6 cellular contexts compared by ENCODE assay signal in the genomic region with DNA sequence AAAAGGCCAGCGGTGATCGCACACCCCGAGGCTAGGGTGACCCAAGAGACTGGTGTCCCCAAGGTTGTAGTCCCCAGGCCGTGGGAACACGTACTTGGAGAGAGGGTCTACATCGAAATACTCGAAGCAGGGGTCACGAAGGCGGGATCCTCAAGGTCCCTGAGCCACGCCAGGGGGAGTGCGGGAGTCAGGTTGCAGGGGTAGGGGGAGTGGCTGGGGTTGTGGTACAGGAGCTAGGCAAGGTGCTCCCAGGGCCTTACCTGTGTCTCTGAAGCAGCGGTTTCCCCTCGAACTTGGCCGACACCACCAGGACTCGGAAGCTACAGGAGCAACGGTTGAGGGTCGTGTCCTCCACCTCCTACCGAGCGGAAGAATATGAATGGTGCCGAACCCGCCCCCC. TPM values are rescaled to one million over a fixed set of nuclear protein-coding genes. Genes with fewer than 3 reads are reported as not detected.
DNase-seq lines count a peak whose midpoint lies in the region; ATAC-seq, FAIRE-seq and TF ChIP-seq lines count a peak whose summit lies in the region.
"Not testable (repeated sequence)": the region's sequence is repeated elsewhere in the genome, so short reads cannot be mapped to it uniquely, and the experiment has no call there.

No MANE protein-coding gene starts in this region.

- H3K9me3 Mint-ChIP-seq in CD8-positive, alpha-beta T cell, result not testable (repeated sequence)

- not testable (repeated sequence) for FAIRE-seq in GM12878 (lab: Jason Lieb, UNC)

- not testable (repeated sequence) for H3K4me3 Mint-ChIP-seq in CD8-positive, alpha-beta T cell

- H2AFZ ChIP-seq in GM12878 (ENCODE audit: control insufficient read depth, low read depth, low read length), result not testable (repeated sequence)

- no CpG with 5 or more reads among the region's 21 CpGs for WGBS in GM12878 (ENCODE audit: insufficient coverage, insufficient replicate concordance, low lambda C conversion rate, missing lambda C conversion rate)

- CTCF ChIA-PET in CD8-positive, alpha-beta T cell (lab: Charles Lee); GM12878 (lab: Yijun Ruan, JAX): not testable (repeated sequence)

- not testable (repeated sequence) for DNase-seq in CD8-positive, alpha-beta T cell; GM12878 (ENCODE audit: low read depth, low spot score); mucosa of descending colon

- H3K9me3 ChIP-seq in CD8-positive, alpha-beta T cell (ENCODE audit: low read length); GM12878 (replicated peaks; ENCODE audit: control insufficient read depth, insufficient read depth, low read length); mucosa of descending colon: not testable (repeated sequence)

- RAD21 ChIA-PET in GM12878 (lab: Charles Lee; ENCODE audit: unreplicated experiment), result not testable (repeated sequence)

- ATAC-seq in CD8-positive, alpha-beta T cell, result peak; percentile 21
- ATAC-seq in GM21390 (IDR thresholded peaks at IDR 0.05; ENCODE audit: unreplicated experiment), result peak; percentile 1
- ATAC-seq in HG02852 (IDR thresholded peaks at IDR 0.05; ENCODE audit: unreplicated experiment), result peak; percentile 11
- ATAC-seq in HG03521 (IDR thresholded peaks at IDR 0.05; ENCODE audit: unreplicated experiment), result peak; percentile 8
- peak; percentile 36 for ATAC-seq in GM12878
- ATAC-seq in mucosa of descending colon, result peak; percentile 46

- not testable (repeated sequence) for H3K4me2 ChIP-seq in GM12878 (ENCODE audit: control insufficient read depth, insufficient read depth)

- not testable (repeated sequence) for TF ChIP-seq RAD21 in GM12878 (IDR thresholded peaks at IDR 0.05; ENCODE audit: insufficient read depth, low read depth, low read length)

- H3K4me1 ChIP-seq in CD8-positive, alpha-beta T cell (ENCODE audit: insufficient read depth, low read length); GM12878 (ENCODE audit: control insufficient read depth, insufficient read depth, low read length); mucosa of descending colon (ENCODE audit: low read depth): not testable (repeated sequence)

- SMC1A ChIA-PET in GM12878 (lab: Charles Lee; ENCODE audit: uncharacterized antibody, unreplicated experiment), result not testable (repeated sequence)

- not testable (repeated sequence) for TF ChIP-seq POLR2A in GM12878 (IDR thresholded peaks at IDR 0.05; ENCODE audit: low read depth, low read length)

- not testable (repeated sequence) for H3K27me3 ChIP-seq in CD8-positive, alpha-beta T cell (ENCODE audit: insufficient read depth, low read length); GM12878 (replicated peaks in 1 of 2; ENCODE audit: control insufficient read depth in 2 of 2, insufficient read depth in 2 of 2, low read length in 1 of 2)

- not testable (repeated sequence) for BruUV-seq in GM12878 (replicated peaks; lab: Mats Ljungman, UMichigan)

- not testable (repeated sequence) for H4K20me1 ChIP-seq in GM12878 (ENCODE audit: control insufficient read depth, insufficient read depth)

- not testable (repeated sequence) for H3K36me3 ChIP-seq in CD8-positive, alpha-beta T cell (ENCODE audit: insufficient read depth, low read length); GM12878 (ENCODE audit: control insufficient read depth in 2 of 2, insufficient read depth in 2 of 2, low read length in 1 of 2); mucosa of descending colon (ENCODE audit: low read depth)

- not testable (repeated sequence) for H3K9ac ChIP-seq in GM12878 (ENCODE audit: control insufficient read depth, insufficient read depth, low read length)

- not testable (repeated sequence) for H3K4me1 Mint-ChIP-seq in CD8-positive, alpha-beta T cell (ENCODE audit: low read depth)

- TF ChIP-seq EP300 in GM12878 (IDR thresholded peaks at IDR 0.05; ENCODE audit: borderline replicate concordance in 1 of 2, control insufficient read depth in 1 of 2, low read depth in 2 of 2, low read length in 2 of 2), result not testable (repeated sequence)

- not testable (repeated sequence) for H3K27ac Mint-ChIP-seq in CD8-positive, alpha-beta T cell

- not testable (repeated sequence) for H3K79me2 ChIP-seq in GM12878 (ENCODE audit: control insufficient read depth, insufficient read depth, low read length)

- not testable (repeated sequence) for TF ChIP-seq CTCF in CD8-positive, alpha-beta T cell (IDR thresholded peaks at IDR 0.05); GM12878 (IDR thresholded peaks at IDR 0.05 in 2 of 3, conservative IDR thresholded peaks at IDR 0.05 in 1 of 3; ENCODE audit: control insufficient read depth in 2 of 3, extremely low read depth in 1 of 3, insufficient read depth in 1 of 3, low read depth in 3 of 3, low read length in 3 of 3); mucosa of descending colon (IDR thresholded peaks at IDR 0.05)

- not testable (repeated sequence) for H3K36me3 Mint-ChIP-seq in CD8-positive, alpha-beta T cell

- not testable (repeated sequence) for H3K27ac ChIP-seq in CD8-positive, alpha-beta T cell (ENCODE audit: low read depth, low read length); GM12878 (ENCODE audit: control insufficient read depth, insufficient read depth)

- in situ Hi-C loops in GM12878 (cut with MboI), result not testable (repeated sequence)

- intact Hi-C loops in CD8-positive, alpha-beta T cell (cut with DNase I, micrococcal nuclease); GM12878 (cut with micrococcal nuclease; ENCODE audit: unreplicated experiment); mucosa of descending colon (cut with DNase I, micrococcal nuclease): not testable (repeated sequence)

- not testable (repeated sequence) for H3K4me3 ChIP-seq in CD8-positive, alpha-beta T cell (ENCODE audit: low read depth, low read length); GM12878; mucosa of descending colon

- not testable (repeated sequence) for H3K27me3 Mint-ChIP-seq in CD8-positive, alpha-beta T cell (ENCODE audit: low read depth)

- POLR2A ChIA-PET in CD8-positive, alpha-beta T cell (lab: Charles Lee); GM12878 (lab: Charles Lee): not testable (repeated sequence)

RNA-seq across cellular contexts. Expression of gene BOLA2B, which starts 0.4 kb away (rescaled TPM):
- 10 to 100 TPM; 55.5 to 56.2 TPM for total RNA-seq in CD8-positive, alpha-beta T cell
- total RNA-seq in GM12878 (2013; cell fraction: nucleolus; rRNA removed), result 16.2 and 31.3 TPM in 2 replicates
- total RNA-seq in GM12878 (2014; rRNA removed), result 49.1 and 64.6 TPM in 2 replicates
- 122 and 125 TPM in 2 replicates for total RNA-seq in GM12878 (2014; rRNA removed; fragmentation: Illumina TruSeq; extraction: Trizol)
- 180 and 183 TPM in 2 replicates for total RNA-seq in GM12878 (2021)
- polyA plus RNA-seq in GM12878 (2011; ENCODE audit: low read depth), result 96.7 TPM
- polyA plus RNA-seq in GM12878 (2011; rRNA removed), result 39.9 and 40.3 TPM in 2 replicates
- polyA plus RNA-seq in GM12878 (2011; cell fraction: cytosol; rRNA removed), result 252 and 267 TPM in 2 replicates
- polyA plus RNA-seq in GM12878 (2011; cell fraction: nucleus; rRNA removed), result 77.1 and 129 TPM in 2 replicates
- polyA plus RNA-seq in GM12878 (2012), result 103 and 174 TPM in 2 replicates
- 36.7 and 47.3 TPM in 2 replicates for polyA plus RNA-seq in GM12878 (2014; fragmentation: Illumina TruSeq; extraction: Trizol)
- 100 to 1,000 TPM; 139 to 168 TPM for polyA plus RNA-seq in GM12878 (2014; fragmentation: Nextera tagmentation; extraction: Ambion mirVana)
- polyA plus RNA-seq in GM12878 (2014; rRNA removed), result 84.5 and 101 TPM in 2 replicates
- 100 to 1,000 TPM; 273 to 292 TPM for polyA plus RNA-seq in GM12878 (2016; fragmentation: Nextera tagmentation; extraction: Ambion mirVana)
- polyA minus RNA-seq in GM12878 (2011; rRNA and poly(A)+ RNA removed), result 25.9 and 76.4 TPM in 2 replicates
- 23.3 and 35.0 TPM in 2 replicates for polyA minus RNA-seq in GM12878 (2011; cell fraction: cytosol; rRNA and poly(A)+ RNA removed)
- polyA minus RNA-seq in GM12878 (2011; cell fraction: nucleus; rRNA and poly(A)+ RNA removed), result 5.5 and 5.6 TPM in 2 replicates
- 100 to 1,000 TPM in 2 of 3 donors, 10 to 100 TPM in 1; 67.8 to 187 (median 152) TPM for total RNA-seq in mucosa of descending colon

RNA-seq across cellular contexts. Expression of gene SLX1A, which starts 0.6 kb away (rescaled TPM):
- total RNA-seq in CD8-positive, alpha-beta T cell, result 10 to 100 TPM; 22.7 to 23.1 TPM
- 25.3 and 40.2 TPM in 2 replicates for total RNA-seq in GM12878 (2013; cell fraction: nucleolus; rRNA removed)
- total RNA-seq in GM12878 (2014; rRNA removed), result 56.3 and 65.6 TPM in 2 replicates
- total RNA-seq in GM12878 (2014; rRNA removed; fragmentation: Illumina TruSeq; extraction: Trizol), result 11.6 and 12.1 TPM in 2 replicates
- 56.4 and 88.1 TPM in 2 replicates for total RNA-seq in GM12878 (2021)
- polyA plus RNA-seq in GM12878 (2011; ENCODE audit: low read depth), result 10.6 TPM
- 14.7 and 17.1 TPM in 2 replicates for polyA plus RNA-seq in GM12878 (2011; rRNA removed)
- polyA plus RNA-seq in GM12878 (2011; cell fraction: cytosol; rRNA removed), result 29.4 and 46.4 TPM in 2 replicates
- polyA plus RNA-seq in GM12878 (2011; cell fraction: nucleus; rRNA removed), result 40.7 and 101 TPM in 2 replicates
- polyA plus RNA-seq in GM12878 (2012), result 40.1 and 41.8 TPM in 2 replicates
- 7.7 and 9.8 TPM in 2 replicates for polyA plus RNA-seq in GM12878 (2014; fragmentation: Illumina TruSeq; extraction: Trizol)
- 10 to 100 TPM in 1 of 2 experiments, 1 to 10 TPM in 1; 2.5 to 11.0 TPM for polyA plus RNA-seq in GM12878 (2014; fragmentation: Nextera tagmentation; extraction: Ambion mirVana)
- polyA plus RNA-seq in GM12878 (2014; rRNA removed), result 43.2 and 70.8 TPM in 2 replicates
- 100 to 1,000 TPM; 110 to 123 TPM for polyA plus RNA-seq in GM12878 (2016; fragmentation: Nextera tagmentation; extraction: Ambion mirVana)
- 6.6 and 16.0 TPM in 2 replicates for polyA minus RNA-seq in GM12878 (2011; rRNA and poly(A)+ RNA removed)
- 8.3 and 16.4 TPM in 2 replicates for polyA minus RNA-seq in GM12878 (2011; cell fraction: cytosol; rRNA and poly(A)+ RNA removed)
- 13.1 and 27.5 TPM in 2 replicates for polyA minus RNA-seq in GM12878 (2011; cell fraction: nucleus; rRNA and poly(A)+ RNA removed)
- total RNA-seq in mucosa of descending colon, result 100 to 1,000 TPM in 1 of 3 donors, 10 to 100 TPM in 2; 52.8 to 100 (median 68.0) TPM

RNA-seq across cellular contexts. Expression of gene SULT1A3, which starts 6.0 kb away (rescaled TPM):
- total RNA-seq in CD8-positive, alpha-beta T cell, result 10 to 100 TPM; 15.1 to 17.8 TPM
- 8.2 and 12.4 TPM in 2 replicates for total RNA-seq in GM12878 (2013; cell fraction: nucleolus; rRNA removed)
- total RNA-seq in GM12878 (2014; rRNA removed) (2.0 and 3.9 TPM in 2 replicates), GM12878 (2014; rRNA removed; fragmentation: Illumina TruSeq; extraction: Trizol) (6.0 and 6.9 TPM in 2 replicates), GM12878 (2021) (4.3 and 4.6 TPM in 2 replicates), mucosa of descending colon (10 to 100 TPM; 37.1 to 96.5 (median 66.7) TPM)
- polyA plus RNA-seq in GM12878 (2011; ENCODE audit: low read depth), result 9.1 TPM
- polyA plus RNA-seq in GM12878 (2011; rRNA removed) (4.6 and 7.2 TPM in 2 replicates), GM12878 (2014; fragmentation: Illumina TruSeq; extraction: Trizol) (12.8 and 15.8 TPM in 2 replicates), GM12878 (2014; fragmentation: Nextera tagmentation; extraction: Ambion mirVana) (1 to 10 TPM; 6.1 to 7.3 TPM), GM12878 (2014; rRNA removed) (3.1 and 3.3 TPM in 2 replicates), GM12878 (2016; fragmentation: Nextera tagmentation; extraction: Ambion mirVana) (1 to 10 TPM; 6.3 to 8.2 TPM)
- polyA plus RNA-seq in GM12878 (2011; cell fraction: cytosol; rRNA removed), result 3.5 and 4.6 TPM in 2 replicates
- polyA plus RNA-seq in GM12878 (2011; cell fraction: nucleus; rRNA removed), result 27.9 and 42.3 TPM in 2 replicates
- polyA plus RNA-seq in GM12878 (2012), result 11.0 and 11.5 TPM in 2 replicates
- 1.5 and 2.1 TPM in 2 replicates for polyA minus RNA-seq in GM12878 (2011; rRNA and poly(A)+ RNA removed)
- polyA minus RNA-seq in GM12878 (2011; cell fraction: cytosol; rRNA and poly(A)+ RNA removed), result not detected in 2 replicates
- 2.9 and 6.4 TPM in 2 replicates for polyA minus RNA-seq in GM12878 (2011; cell fraction: nucleus; rRNA and poly(A)+ RNA removed)

RNA-seq across cellular contexts. Expression of gene CORO1A, which starts 9.7 kb away (rescaled TPM):
- 100 to 1,000 TPM; 352 to 364 TPM for total RNA-seq in CD8-positive, alpha-beta T cell
- 151 and 178 TPM in 2 replicates for total RNA-seq in GM12878 (2013; cell fraction: nucleolus; rRNA removed)
- 500 and 561 TPM in 2 replicates for total RNA-seq in GM12878 (2014; rRNA removed)
- 819 and 863 TPM in 2 replicates for total RNA-seq in GM12878 (2014; rRNA removed; fragmentation: Illumina TruSeq; extraction: Trizol)
- 1,368 and 1,405 TPM in 2 replicates for total RNA-seq in GM12878 (2021)
- polyA plus RNA-seq in GM12878 (2011; ENCODE audit: low read depth), result 256 TPM
- 244 and 599 TPM in 2 replicates for polyA plus RNA-seq in GM12878 (2011; rRNA removed)
- 1,169 and 1,928 TPM in 2 replicates for polyA plus RNA-seq in GM12878 (2011; cell fraction: cytosol; rRNA removed)
- 1,402 and 1,898 TPM in 2 replicates for polyA plus RNA-seq in GM12878 (2011; cell fraction: nucleus; rRNA removed)
- 656 and 821 TPM in 2 replicates for polyA plus RNA-seq in GM12878 (2012)
- 71.8 and 624 TPM in 2 replicates for polyA plus RNA-seq in GM12878 (2014; fragmentation: Illumina TruSeq; extraction: Trizol)
- polyA plus RNA-seq in GM12878 (2014; fragmentation: Nextera tagmentation; extraction: Ambion mirVana), result 10 to 100 TPM; 16.3 to 35.3 TPM
- 1,464 and 1,782 TPM in 2 replicates for polyA plus RNA-seq in GM12878 (2014; rRNA removed)
- 100 to 1,000 TPM; 805 to 918 TPM for polyA plus RNA-seq in GM12878 (2016; fragmentation: Nextera tagmentation; extraction: Ambion mirVana)
- polyA minus RNA-seq in GM12878 (2011; rRNA and poly(A)+ RNA removed), result 348 and 783 TPM in 2 replicates
- polyA minus RNA-seq in GM12878 (2011; cell fraction: cytosol; rRNA and poly(A)+ RNA removed), result 382 and 396 TPM in 2 replicates
- 202 and 361 TPM in 2 replicates for polyA minus RNA-seq in GM12878 (2011; cell fraction: nucleus; rRNA and poly(A)+ RNA removed)
- 10 to 100 TPM; 24.2 to 42.0 (median 25.2) TPM for total RNA-seq in mucosa of descending colon

RNA-seq across cellular contexts. Expression of gene NPIPB13, which starts 55.2 kb away (rescaled TPM):
- 10 to 100 TPM; 13.8 to 18.6 TPM for total RNA-seq in CD8-positive, alpha-beta T cell
- 7.9 and 11.6 TPM in 2 replicates for total RNA-seq in GM12878 (2013; cell fraction: nucleolus; rRNA removed)
- total RNA-seq in GM12878 (2014; rRNA removed) (0.28 and 0.54 TPM in 2 replicates), GM12878 (2014; rRNA removed; fragmentation: Illumina TruSeq; extraction: Trizol) (0.81 and 1.1 TPM in 2 replicates), GM12878 (2021) (2.1 and 6.6 TPM in 2 replicates), mucosa of descending colon (10 to 100 TPM; 15.3 to 28.5 (median 21.7) TPM)
- polyA plus RNA-seq in GM12878 (2011; ENCODE audit: low read depth), result 6.0 TPM
- polyA plus RNA-seq in GM12878 (2011; rRNA removed) (9.0 and 13.2 TPM in 2 replicates), GM12878 (2014; fragmentation: Illumina TruSeq; extraction: Trizol) (2.6 and 2.7 TPM in 2 replicates), GM12878 (2014; fragmentation: Nextera tagmentation; extraction: Ambion mirVana) (under 1 TPM; 0.15 to 0.32 TPM), GM12878 (2014; rRNA removed) (3.4 and 3.7 TPM in 2 replicates), GM12878 (2016; fragmentation: Nextera tagmentation; extraction: Ambion mirVana) (1 to 10 TPM; 6.0 to 8.3 TPM)
- polyA plus RNA-seq in GM12878 (2011; cell fraction: cytosol; rRNA removed), result 2.1 and 5.6 TPM in 2 replicates
- 22.9 and 31.2 TPM in 2 replicates for polyA plus RNA-seq in GM12878 (2011; cell fraction: nucleus; rRNA removed)
- 2.6 and 4.8 TPM in 2 replicates for polyA plus RNA-seq in GM12878 (2012)
- 17.8 and 34.2 TPM in 2 replicates for polyA minus RNA-seq in GM12878 (2011; rRNA and poly(A)+ RNA removed)
- polyA minus RNA-seq in GM12878 (2011; cell fraction: cytosol; rRNA and poly(A)+ RNA removed), result 2.9 and 6.4 TPM in 2 replicates
- polyA minus RNA-seq in GM12878 (2011; cell fraction: nucleus; rRNA and poly(A)+ RNA removed), result 0.24 and 3.5 TPM in 2 replicates
